In genomic region chr2:224570328-224570993, GRCh38 we compare ENCODE assay signal across 9 cellular contexts. TPM values are rescaled to one million over a fixed set of nuclear protein-coding genes. Genes with fewer than 3 reads are reported as not detected.
DNase-seq lines count a peak whose midpoint lies in the region; ATAC-seq and TF ChIP-seq lines count a peak whose summit lies in the region.
"Had no signal": no experiment of that assay in that cellular context is flagged by ENCODE, and none has a peak within 500 bp of the region (broad histone marks: within the 10 kb centered on the region; RNA-seq: fewer than 3 reads in every experiment).

No MANE protein-coding gene starts in this region.

- H3K4me3 Mint-ChIP-seq in immature natural killer cell = peak overlapping the region in 4 of 5 donors; percentile 24 to 42 (median 35)

- ATAC-seq in GM21390 (IDR thresholded peaks at IDR 0.05; ENCODE audit: unreplicated experiment) (peak; percentile 43), HG03469 (IDR thresholded peaks at IDR 0.05; ENCODE audit: unreplicated experiment) (no peak)

- peaks cover 0 to 9% (median 1%) of the 10 kb centered on the region in 3 donors for H3K27me3 Mint-ChIP-seq in immature natural killer cell (ENCODE audit: low read depth in 3 of 3)

- peak; percentile 69 for DNase-seq in AG09319 (ENCODE audit: extremely low read depth, low read depth)
- peak; percentile 41 for DNase-seq in RPMI7951 (ENCODE audit: low read depth)
- DNase-seq in immature natural killer cell = no peak
- DNase-seq in NCI-H128 (lab: John Stamatoyannopoulos, UW; ENCODE audit: unreplicated experiment) = no peak
- no peak for DNase-seq in activated gamma-delta T cell (lab: John Stamatoyannopoulos, UW)
- no peak for DNase-seq in SHP77 treated with DMSO at 0.1 percent for 48 hours (lab: John Stamatoyannopoulos, UW)
- DNase-seq: DND-41 had no signal

- peaks cover 4 to 5% (median 5%) of the 10 kb centered on the region in 3 donors for H3K36me3 Mint-ChIP-seq in immature natural killer cell

- no peaks in the 10 kb centered on the region for H3K9me3 Mint-ChIP-seq in immature natural killer cell

- H3K4me1 Mint-ChIP-seq in immature natural killer cell = peaks cover 81% of the 10 kb centered on the region in 2 donors

- H3K27ac Mint-ChIP-seq in immature natural killer cell = peak overlapping the region in 2 of 6 donors; percentile 3 to 7

- TF ChIP-seq CTCF in AG09319 (IDR thresholded peaks at IDR 0.05; ENCODE audit: low read depth, low read length) = no peak

RNA-seq across cellular contexts. Expression of gene CUL3, which starts 14.7 kb away (rescaled TPM):
- total RNA-seq in RPMI7951 (2014; rRNA removed; shearing (Covaris generic)) = 89.0 and 102 TPM in 2 replicates
- 10 to 100 TPM; 13.6 to 36.3 (median 18.5) TPM for polyA plus RNA-seq in immature natural killer cell

Comparison
In these comparisons a context has a peak if more than half of its experiments do, and no peak if none do; other contexts are left out.
1. DNase-seq: peak in AG09319 (single experiment) and RPMI7951 (single experiment); none in immature natural killer cell (0 of 3), NCI-H128 (single experiment), activated gamma-delta T cell (single experiment) and SHP77 treated with DMSO at 0.1 percent for 48 hours (single experiment).